33 cellular contexts compared by ENCODE assay signal in the genomic region with DNA sequence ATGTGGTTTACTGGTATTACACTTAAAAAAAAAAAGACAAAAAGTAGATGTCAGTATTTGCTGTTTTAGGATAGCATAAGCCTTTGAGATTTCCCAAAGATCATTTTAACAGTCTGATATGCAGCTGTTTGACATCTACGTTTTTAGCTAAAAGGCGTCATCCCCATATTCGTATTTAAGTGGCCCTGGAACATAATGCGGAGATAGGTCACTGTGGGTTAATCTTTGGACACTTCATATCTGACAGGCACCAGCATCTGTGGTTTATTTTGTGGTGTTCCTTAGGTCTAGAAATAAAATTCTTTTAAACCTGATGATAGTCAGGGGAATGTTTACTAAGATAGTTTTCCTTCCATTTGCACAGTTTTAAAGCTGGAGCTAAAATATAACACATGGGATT.
"Had no signal": no experiment of that assay in that cellular context is flagged by ENCODE, and none has a peak within 500 bp of the region (broad histone marks: within the 10 kb centered on the region; RNA-seq: fewer than 3 reads in every experiment).

No MANE protein-coding gene starts in this region.

- ATAC-seq: activated T-cell treated with anti-CD3 and anti-CD28 coated beads, Interleukin-2, amount 50 U/mL, for 4 hours; activated T-helper 17 cell treated with anti-CD3 and anti-CD28 coated beads, Interleukin-2, amount 50 U/mL, for 72 hours; body of pancreas; gastrocnemius medialis; left colon; pancreas; psoas muscle; stimulated activated memory B cell treated with anti-CD40 and anti-IgM and Interleukin-4, amounts not matched to agents 10 μg/mL and 1 μg/mL and 100 μg/mL, for 72 hours; stimulated activated naive CD8-positive, alpha-beta T cell treated with anti-CD3 and anti-CD28 coated beads, Interleukin-15, amount 100 ng/mL, for 72 hours had no signal

- H3K4me1 Mint-ChIP-seq: activated CD4-positive, alpha-beta memory T cell treated with anti-CD3 and anti-CD28 coated beads, Interleukin-2, amount 10 ng/mL, durations not matched to agents 7 days and 5 days; activated CD4-positive, alpha-beta T cell treated with anti-CD3 and anti-CD28 coated beads, Interleukin-2, amount 10 ng/mL, durations not matched to agents 7 days and 5 days; activated T-helper 17 cell treated with anti-CD3 and anti-CD28 coated beads, Interleukin-2, amount 50 U/mL, for 72 hours; immature natural killer cell; stimulated activated memory B cell treated with anti-CD40 and anti-IgM and Interleukin-4, amounts not matched to agents 10 μg/mL and 1 μg/mL and 100 μg/mL, for 72 hours; stimulated activated naive CD8-positive, alpha-beta T cell treated with anti-CD3 and anti-CD28 coated beads, Interleukin-15, amount 100 ng/mL, for 72 hours had no signal

- H3K9me3 ChIP-seq: body of pancreas, colonic mucosa, gastrocnemius medialis, pancreas, psoas muscle, sigmoid colon, uterus had no signal

- H3K4me3 Mint-ChIP-seq: activated CD4-positive, alpha-beta memory T cell treated with anti-CD3 and anti-CD28 coated beads, Interleukin-2, amount 10 ng/mL, durations not matched to agents 7 days and 5 days; activated CD4-positive, alpha-beta T cell treated with anti-CD3 and anti-CD28 coated beads, Interleukin-2, amount 10 ng/mL, durations not matched to agents 7 days and 5 days; activated naive CD8-positive, alpha-beta T cell; activated T-cell treated with anti-CD3 and anti-CD28 coated beads, Interleukin-2, amount 50 U/mL, for 4 hours; activated T-helper 17 cell treated with anti-CD3 and anti-CD28 coated beads, Interleukin-2, amount 50 U/mL, for 72 hours; immature natural killer cell; nephron progenitor cell; stimulated activated memory B cell treated with anti-CD40 and anti-IgM and Interleukin-4, amounts not matched to agents 10 μg/mL and 1 μg/mL and 100 μg/mL, for 72 hours; stimulated activated naive CD8-positive, alpha-beta T cell treated with anti-CD3 and anti-CD28 coated beads, Interleukin-15, amount 100 ng/mL, for 72 hours; type B pancreatic cell had no signal

- H3K27me3 Mint-ChIP-seq: activated CD4-positive, alpha-beta memory T cell treated with anti-CD3 and anti-CD28 coated beads, Interleukin-2, amount 10 ng/mL, durations not matched to agents 7 days and 5 days; stimulated activated memory B cell treated with anti-CD40 and anti-IgM and Interleukin-4, amounts not matched to agents 10 μg/mL and 1 μg/mL and 100 μg/mL, for 72 hours; stimulated activated naive CD8-positive, alpha-beta T cell treated with anti-CD3 and anti-CD28 coated beads, Interleukin-15, amount 100 ng/mL, for 72 hours; type B pancreatic cell had no signal

- H3K4me1 ChIP-seq: colonic mucosa, gastrocnemius medialis, psoas muscle, sigmoid colon had no signal

- H3K27ac Mint-ChIP-seq: activated CD4-positive, alpha-beta memory T cell treated with anti-CD3 and anti-CD28 coated beads, Interleukin-2, amount 10 ng/mL, durations not matched to agents 7 days and 5 days; activated CD4-positive, alpha-beta T cell treated with anti-CD3 and anti-CD28 coated beads, Interleukin-2, amount 10 ng/mL, durations not matched to agents 7 days and 5 days; activated naive CD8-positive, alpha-beta T cell; activated T-helper 17 cell treated with anti-CD3 and anti-CD28 coated beads, Interleukin-2, amount 50 U/mL, for 72 hours; immature natural killer cell; stimulated activated memory B cell treated with anti-CD40 and anti-IgM and Interleukin-4, amounts not matched to agents 10 μg/mL and 1 μg/mL and 100 μg/mL, for 72 hours; stimulated activated naive CD8-positive, alpha-beta T cell treated with anti-CD3 and anti-CD28 coated beads, Interleukin-15, amount 100 ng/mL, for 72 hours; type B pancreatic cell had no signal

- H3K4me2 ChIP-seq: smooth muscle cell had no signal

- H3K36me3 Mint-ChIP-seq: activated naive CD8-positive, alpha-beta T cell; immature natural killer cell; stimulated activated memory B cell treated with anti-CD40 and anti-IgM and Interleukin-4, amounts not matched to agents 10 μg/mL and 1 μg/mL and 100 μg/mL, for 72 hours had no signal

- H3K27me3 ChIP-seq: body of pancreas, cardiac muscle cell, colonic mucosa, gastrocnemius medialis, pancreas, sigmoid colon, uterus had no signal

- H3K9me3 Mint-ChIP-seq: activated CD4-positive, alpha-beta memory T cell treated with anti-CD3 and anti-CD28 coated beads, Interleukin-2, amount 10 ng/mL, durations not matched to agents 7 days and 5 days; activated CD4-positive, alpha-beta T cell treated with anti-CD3 and anti-CD28 coated beads, Interleukin-2, amount 10 ng/mL, durations not matched to agents 7 days and 5 days; activated T-cell treated with anti-CD3 and anti-CD28 coated beads, Interleukin-2, amount 50 U/mL, for 4 hours; nephron progenitor cell; stimulated activated memory B cell treated with anti-CD40 and anti-IgM and Interleukin-4, amounts not matched to agents 10 μg/mL and 1 μg/mL and 100 μg/mL, for 72 hours; stimulated activated naive CD8-positive, alpha-beta T cell treated with anti-CD3 and anti-CD28 coated beads, Interleukin-15, amount 100 ng/mL, for 72 hours had no signal

- H3K4me3 ChIP-seq: body of pancreas, cardiac muscle cell, colonic mucosa, gastrocnemius medialis, pancreas, psoas muscle, sigmoid colon, smooth muscle cell, uterus had no signal

- DNase-seq: activated CD4-positive, alpha-beta memory T cell treated with anti-CD3 and anti-CD28 coated beads, Interleukin-2, amount 10 ng/mL, durations not matched to agents 7 days and 5 days; activated CD4-positive, alpha-beta T cell treated with anti-CD3 and anti-CD28 coated beads for 1 hour; activated CD4-positive, alpha-beta T cell treated with anti-CD3 and anti-CD28 coated beads, Interleukin-2, amount 10 ng/mL, durations not matched to agents 7 days and 5 days; activated naive CD4-positive, alpha-beta T cell; activated T-cell treated with anti-CD3 and anti-CD28 coated beads, Interleukin-2, amount 50 U/mL, for 4 hours; anterior cingulate cortex; body of pancreas; cerebellar nuclear complex; colonic mucosa; effector CD8-positive, alpha-beta T cell; erythroblast; gastrocnemius medialis; hypothalamus; immature natural killer cell; kidney; left colon; nephron progenitor cell; pancreas; psoas muscle; sigmoid colon; stimulated activated CD4-positive, alpha-beta T cell treated with anti-CD3 and anti-CD28 coated beads, Interleukin-1b, Interleukin-23, amount 100 ng/mL, for 48 hours; stimulated activated CD4-positive, alpha-beta T cell treated with anti-CD3 and anti-CD28 coated beads, Interleukin-4, amount 100 ng/mL, for 4 hours; stimulated activated CD8-positive, alpha-beta memory T cell treated with anti-CD3 and anti-CD28 coated beads, Interleukin-4, amount 100 ng/mL, for 48 hours; stimulated activated naive CD8-positive, alpha-beta T cell treated with anti-CD3 and anti-CD28 coated beads, Interleukin-15, amount 100 ng/mL, for 72 hours; substantia nigra; T-helper 9 cell; uterus had no signal

- H3K27ac ChIP-seq: body of pancreas, cardiac muscle cell, colonic mucosa, gastrocnemius medialis, pancreas, psoas muscle, sigmoid colon had no signal

- H3K36me3 ChIP-seq: cardiac muscle cell, colonic mucosa, gastrocnemius medialis, pancreas, sigmoid colon, uterus had no signal
